8 cellular contexts compared by ENCODE assay signal in the genomic region with DNA sequence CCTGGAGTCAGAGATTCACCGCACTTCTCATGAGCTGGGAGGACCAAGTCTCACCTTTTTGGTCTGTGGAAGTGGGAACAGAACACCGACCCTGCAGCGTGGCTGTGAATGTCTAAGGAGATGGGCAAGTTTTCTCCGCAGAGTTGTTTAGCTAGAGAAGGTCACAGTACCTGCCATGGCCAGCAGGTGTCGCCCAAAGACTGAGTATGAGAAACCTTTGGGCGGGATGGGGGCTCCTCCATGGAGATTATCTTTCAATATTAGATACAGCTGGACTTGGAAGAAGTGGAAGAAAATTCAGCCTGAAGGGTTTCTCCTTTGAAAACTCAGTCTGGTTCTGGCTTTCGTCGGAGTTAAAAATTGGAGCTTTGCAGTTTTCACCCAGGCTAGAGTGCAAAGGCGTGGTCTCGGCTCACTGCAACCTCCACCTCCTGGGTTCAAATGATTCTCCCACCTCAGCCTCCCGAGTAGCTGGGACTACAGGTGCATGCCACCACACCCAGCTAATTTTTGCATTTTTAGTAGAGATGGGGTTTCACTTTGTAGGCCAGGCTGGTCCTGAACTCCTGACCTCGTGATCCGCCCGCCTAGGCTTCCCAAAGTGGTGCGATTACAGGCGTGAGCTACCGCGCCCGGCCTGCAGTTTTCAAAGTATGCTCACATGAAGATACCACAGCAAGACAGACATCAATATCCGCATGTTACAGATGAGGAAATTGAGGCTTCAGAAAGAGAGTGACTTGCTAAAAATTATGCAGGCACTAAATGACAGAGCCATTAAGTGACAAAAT. TPM values are rescaled to one million over a fixed set of nuclear protein-coding genes. Genes with fewer than 3 reads are reported as not detected.
A peak's percentile ranks its signal among the peaks of the same experiment; 100 is the strongest.
DNase-seq lines count a peak whose midpoint lies in the region; ATAC-seq lines count a peak whose summit lies in the region.

No MANE protein-coding gene starts in this region.

- no peak overlapping the region for H4K5ac ChIP-seq in mesendoderm (ENCODE audit: low read length)

- H3K4ac ChIP-seq in mesendoderm (ENCODE audit: low read depth, low read length), result no peak overlapping the region

- ATAC-seq in GM19035 (IDR thresholded peaks at IDR 0.05; ENCODE audit: unreplicated experiment), result peak; percentile 55
- peak; percentile 82 for ATAC-seq in effector memory CD8-positive, alpha-beta T cell (replicated peaks)
- no peak for ATAC-seq in HG03139 (IDR thresholded peaks at IDR 0.05; ENCODE audit: unreplicated experiment)

- peaks cover 1% of the 10 kb centered on the region for H3K79me1 ChIP-seq in mesendoderm (ENCODE audit: low read length)

- no CpG with 5 or more reads among the region's 20 CpGs for WGBS in mesendoderm (ENCODE audit: extremely low coverage, insufficient coverage, low lambda C conversion rate)

- H3K9me3 Mint-ChIP-seq in activated CD4-positive, alpha-beta memory T cell treated with anti-CD3 and anti-CD28 coated beads, Interleukin-2, amount 10 ng/mL, durations not matched to agents 7 days and 5 days, result no peaks in the 10 kb centered on the region
- no peaks in the 10 kb centered on the region for H3K9me3 Mint-ChIP-seq in effector memory CD8-positive, alpha-beta T cell

- H3K23ac ChIP-seq in mesendoderm (ENCODE audit: low read length), result no peak overlapping the region

- no peaks in the 10 kb centered on the region for H3K79me2 ChIP-seq in mesendoderm (ENCODE audit: control insufficient read depth, insufficient read depth, low read length)

- H3K36me3 ChIP-seq in mesendoderm (ENCODE audit: control insufficient read depth, insufficient read depth, low read length), result no peaks in the 10 kb centered on the region

- peaks cover 26% of the 10 kb centered on the region for H3K27me3 Mint-ChIP-seq in activated CD4-positive, alpha-beta memory T cell treated with anti-CD3 and anti-CD28 coated beads, Interleukin-2, amount 10 ng/mL, durations not matched to agents 7 days and 5 days
- peaks cover 0 to 9% of the 10 kb centered on the region in 2 donors for H3K27me3 Mint-ChIP-seq in effector memory CD8-positive, alpha-beta T cell

- no peak overlapping the region for H2BK15ac ChIP-seq in mesendoderm (replicated peaks; ENCODE audit: low read depth)

- H3K27ac Mint-ChIP-seq in activated CD4-positive, alpha-beta memory T cell treated with anti-CD3 and anti-CD28 coated beads, Interleukin-2, amount 10 ng/mL, durations not matched to agents 7 days and 5 days, result no peak overlapping the region
- H3K27ac Mint-ChIP-seq in effector memory CD8-positive, alpha-beta T cell, result no peak overlapping the region

- no peak overlapping the region for H4K8ac ChIP-seq in mesendoderm (ENCODE audit: low read depth, low read length)

- no peak overlapping the region for H2BK120ac ChIP-seq in mesendoderm (ENCODE audit: low read depth, low read length)

- CTCF ChIA-PET in activated CD4-positive, alpha-beta memory T cell treated with anti-CD3 and anti-CD28 coated beads, Interleukin-2, amount 10 ng/mL, durations not matched to agents 7 days and 5 days (lab: Charles Lee), result interaction anchor here (0.6 to 8.2 kb wide), 41 partner anchors 9 to 519 kb away, joined by 3 to 189 read pairs (median 4); a partner anchor contains a TSS

- DNase-seq in AG08396 (ENCODE audit: low spot score) (peak; percentile 78), NCI-H526 treated with DMSO at 0.1 percent for 48 hours (lab: John Stamatoyannopoulos, UW) (peak; percentile 62), mesendoderm (peak; percentile 65)
- DNase-seq in activated CD4-positive, alpha-beta memory T cell treated with anti-CD3 and anti-CD28 coated beads, Interleukin-2, amount 10 ng/mL, durations not matched to agents 7 days and 5 days, result peak; percentile 78
- peak; percentile 75 to 78 (median 76) for DNase-seq in effector memory CD8-positive, alpha-beta T cell
- DNase-seq in stimulated activated CD8-positive, alpha-beta memory T cell treated with anti-CD3 and anti-CD28 coated beads, Interleukin-7, amount 100 ng/mL, for 24 hours (ENCODE audit: low read depth), result peak; percentile 78

- no peaks in the 10 kb centered on the region for H3K36me3 Mint-ChIP-seq in activated CD4-positive, alpha-beta memory T cell treated with anti-CD3 and anti-CD28 coated beads, Interleukin-2, amount 10 ng/mL, durations not matched to agents 7 days and 5 days (ENCODE audit: low read depth)
- H3K36me3 Mint-ChIP-seq in effector memory CD8-positive, alpha-beta T cell (ENCODE audit: insufficient read depth), result no peaks in the 10 kb centered on the region

- no peak overlapping the region for H3K4me3 Mint-ChIP-seq in activated CD4-positive, alpha-beta memory T cell treated with anti-CD3 and anti-CD28 coated beads, Interleukin-2, amount 10 ng/mL, durations not matched to agents 7 days and 5 days
- H3K4me3 Mint-ChIP-seq in effector memory CD8-positive, alpha-beta T cell, result no peak overlapping the region

- H3K27me3 ChIP-seq in mesendoderm (ENCODE audit: insufficient read depth, low read length, poor library complexity), result no peaks in the 10 kb centered on the region

- no peak overlapping the region for H3K27ac ChIP-seq in mesendoderm (ENCODE audit: low read depth, low read length)

- no peak overlapping the region for H3K9ac ChIP-seq in mesendoderm (ENCODE audit: low read length)

- H2AK5ac ChIP-seq in mesendoderm (ENCODE audit: low read length), result no peak overlapping the region

- POLR2A ChIA-PET in activated CD4-positive, alpha-beta memory T cell treated with anti-CD3 and anti-CD28 coated beads, Interleukin-2, amount 10 ng/mL, durations not matched to agents 7 days and 5 days (lab: Charles Lee), result interaction anchor here (1.3 to 2.8 kb wide), 3 partner anchors 9 to 245 kb away, joined by 6 to 32 read pairs (median 8); no protein-coding TSS in a partner anchor

- no peak overlapping the region for H3K4me3 ChIP-seq in mesendoderm (ENCODE audit: low read length)

- H3K4me1 Mint-ChIP-seq in activated CD4-positive, alpha-beta memory T cell treated with anti-CD3 and anti-CD28 coated beads, Interleukin-2, amount 10 ng/mL, durations not matched to agents 7 days and 5 days, result peaks cover 18% of the 10 kb centered on the region
- H3K4me1 Mint-ChIP-seq in effector memory CD8-positive, alpha-beta T cell (ENCODE audit: low read depth in 2 of 2), result peaks cover 0 to 2% of the 10 kb centered on the region in 2 donors

- peaks cover 4% of the 10 kb centered on the region for H3K4me1 ChIP-seq in mesendoderm (ENCODE audit: control insufficient read depth, low read depth, low read length)

- no peak overlapping the region for H3K4me2 ChIP-seq in mesendoderm (ENCODE audit: low read length)

- H3K56ac ChIP-seq in mesendoderm (ENCODE audit: low read length), result no peak overlapping the region

- no peak overlapping the region for H3K18ac ChIP-seq in mesendoderm (ENCODE audit: low read length)

- H2BK5ac ChIP-seq in mesendoderm (ENCODE audit: low read length), result no peak overlapping the region

RNA-seq across cellular contexts. Expression of a gene that starts 10.7 kb away (rescaled TPM):
- total RNA-seq in activated CD4-positive, alpha-beta memory T cell treated with anti-CD3 and anti-CD28 coated beads, Interleukin-2, amount 10 ng/mL, durations not matched to agents 7 days and 5 days, result under 1 TPM in 1 of 2 experiments, not detected in 1; 0.03 TPM
- 0.06 TPM for polyA plus RNA-seq in mesendoderm (2013, experiment 1 of 2)
- 0.11 TPM for polyA plus RNA-seq in mesendoderm (2013, experiment 2 of 2)

RNA-seq across cellular contexts. Expression of a gene that starts 16.9 kb away (rescaled TPM):
- under 1 TPM; 0.33 to 0.48 TPM for total RNA-seq in activated CD4-positive, alpha-beta memory T cell treated with anti-CD3 and anti-CD28 coated beads, Interleukin-2, amount 10 ng/mL, durations not matched to agents 7 days and 5 days
- 0.95 TPM for polyA plus RNA-seq in mesendoderm (2013, experiment 1 of 2)
- 1.1 TPM for polyA plus RNA-seq in mesendoderm (2013, experiment 2 of 2)
